Comparison of ENCODE assay signal across 21 cellular contexts in genomic region chr1:174118726-174119125, GRCh38.
"Had no signal": no experiment of that assay in that cellular context is flagged by ENCODE, and none has a peak within 500 bp of the region (broad histone marks: within the 10 kb centered on the region; RNA-seq: fewer than 3 reads in every experiment).

No MANE protein-coding gene starts in this region.

- H3K27ac Mint-ChIP-seq: activated naive CD4-positive, alpha-beta T cell treated with anti-CD3 and anti-CD28 coated beads, Interleukin-2, amount 50 U/mL, for 72 hours; activated T-helper 1 cell treated with anti-CD3 and anti-CD28 coated beads, Interleukin-12 subunit alpha, Interleukin-12 subunit beta, Interleukin-2, Interleukin-4 antibody, amounts not matched to agents 30 ng/mL and 10 ng/mL and 1 ng/mL, durations not matched to agents 14 hours and 24 hours and 36 hours; effector memory CD8-positive, alpha-beta T cell; mesothelial cell of epicardium; nephron had no signal

- H3K36me3 Mint-ChIP-seq: mesothelial cell of epicardium had no signal

- H3K9me3 ChIP-seq: adrenal gland, thyroid gland had no signal

- H3K4me1 ChIP-seq: adrenal gland, breast epithelium, esophagus squamous epithelium had no signal

- ATAC-seq: activated naive CD4-positive, alpha-beta T cell treated with anti-CD3 and anti-CD28 coated beads, Interleukin-2, amount 50 U/mL, for 72 hours; effector memory CD8-positive, alpha-beta T cell had no signal

- H3K27me3 ChIP-seq: adrenal gland, breast epithelium, esophagus squamous epithelium, thyroid gland had no signal

- H3K27me3 Mint-ChIP-seq: effector memory CD8-positive, alpha-beta T cell had no signal

- H3K4me3 Mint-ChIP-seq: activated T-helper 1 cell treated with anti-CD3 and anti-CD28 coated beads, Interleukin-12 subunit alpha, Interleukin-12 subunit beta, Interleukin-2, Interleukin-4 antibody, amounts not matched to agents 30 ng/mL and 10 ng/mL and 1 ng/mL, durations not matched to agents 14 hours and 24 hours and 36 hours; effector memory CD8-positive, alpha-beta T cell; mesothelial cell of epicardium; nephron had no signal

- H3K27ac ChIP-seq: adrenal gland, breast epithelium, esophagus squamous epithelium, thyroid gland, VCaP had no signal

- DNase-seq: activated CD4-positive, alpha-beta T cell treated with anti-CD3 and anti-CD28 coated beads, Interleukin-2, amount 50 U/mL, for 48 hours; activated CD4-positive, CD25-positive, alpha-beta regulatory T cell treated with anti-CD3 and anti-CD28 coated beads, Interleukin-2, amount 50 U/mL, for 72 hours; activated gamma-delta T cell treated with Interleukin-2 at 50 U/mL for 16 hours; activated T-cell treated with anti-CD3 and anti-CD28 coated beads for 4 hours; adrenal gland; effector memory CD8-positive, alpha-beta T cell; esophagus squamous epithelium; posterior cingulate gyrus; stimulated activated CD4-positive, alpha-beta T cell treated with anti-CD3 and anti-CD28 coated beads, Interleukin-12 subunit alpha, Interleukin-12 subunit beta, amount 100 ng/mL, for 4 hours; stimulated activated CD4-positive, alpha-beta T cell treated with anti-CD3 and anti-CD28 coated beads, Interleukin-1b, Interleukin-23, amount 100 ng/mL, for 48 hours; stimulated activated CD8-positive, alpha-beta memory T cell treated with anti-CD3 and anti-CD28 coated beads, Interleukin-4, amount 100 ng/mL, for 48 hours; stimulated activated naive CD4-positive, alpha-beta T cell; T-helper 2 cell; thyroid gland had no signal

- H3K36me3 ChIP-seq: adrenal gland, breast epithelium, esophagus squamous epithelium, thyroid gland had no signal

- H3K4me3 ChIP-seq: adrenal gland, breast epithelium, esophagus squamous epithelium, lung, thyroid gland had no signal
